In the genomic region with DNA sequence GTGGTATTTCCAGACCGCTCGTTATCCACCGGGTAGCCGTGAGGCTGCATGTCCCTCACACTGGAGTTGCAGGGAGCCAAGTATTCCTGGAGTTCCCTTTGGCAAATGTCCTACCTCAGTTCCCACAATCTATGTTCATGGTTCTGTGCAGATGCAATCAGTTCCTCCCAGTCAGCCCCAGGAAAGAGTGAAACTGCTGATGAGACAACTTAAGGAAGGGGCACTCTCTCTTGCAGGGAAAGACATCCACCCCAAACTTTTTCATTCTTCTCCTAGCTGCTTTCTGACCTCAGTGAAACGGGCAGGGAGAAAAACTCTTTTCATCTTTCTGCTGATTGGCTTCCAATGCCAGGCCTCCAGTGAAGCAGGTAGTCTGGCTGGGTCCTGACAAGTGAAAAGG, we compare ENCODE assay signal across 34 cellular contexts.
"Had no signal": no experiment of that assay in that cellular context is flagged by ENCODE, and none has a peak within 500 bp of the region (broad histone marks: within the 10 kb centered on the region; RNA-seq: fewer than 3 reads in every experiment).

No MANE protein-coding gene starts in this region.

- FAIRE-seq: colon, endometrium, endothelial cell of umbilical vein had no signal

- H3K27ac Mint-ChIP-seq: activated B cell treated with CpG ODN at 0.5 μM for 24 hours; activated CD8-positive, alpha-beta T cell treated with anti-CD3 and anti-CD28 coated beads for 36 hours; activated naive CD8-positive, alpha-beta T cell; activated T-helper 17 cell treated with anti-CD3 and anti-CD28 coated beads, Interleukin-2, amount 50 U/mL, for 72 hours; T-helper 17 cell; T-helper 2 cell treated with Interferon-gamma antibody and Interleukin-4, amounts not matched to agents 5 μg/mL and 100 μg/mL, for 36 hours had no signal

- H3K4me3 ChIP-seq: body of pancreas, gastrocnemius medialis had no signal

- DNase-seq: activated B cell treated with CpG ODN at 0.5 μM for 24 hours; activated CD4-positive, alpha-beta T cell treated with anti-CD3 and anti-CD28 coated beads for 48 hours; activated CD4-positive, alpha-beta T cell treated with anti-CD3 and anti-CD28 coated beads, Interleukin-2, amount 50 U/mL, for 1 hour; activated CD4-positive, alpha-beta T cell treated with anti-CD3 and anti-CD28 coated beads, Interleukin-2, amount 50 U/mL, for 48 hours; activated CD8-positive, alpha-beta memory T cell treated with anti-CD3 and anti-CD28 coated beads for 24 hours; activated CD8-positive, alpha-beta T cell treated with anti-CD3 and anti-CD28 coated beads for 36 hours; activated effector memory CD4-positive, alpha-beta T cell treated with Interleukin-2 at 50 U/mL for 16 hours; activated gamma-delta T cell treated with Interleukin-2 at 50 U/mL for 16 hours; activated naive CD4-positive, alpha-beta T cell treated with anti-CD3 and anti-CD28 coated beads, Interleukin-2, amount 50 U/mL, for 16 hours; activated naive CD4-positive, alpha-beta T cell treated with Interleukin-2 at 50 U/mL for 16 hours; activated T-cell treated with anti-CD3 and anti-CD28 coated beads, Interleukin-2, amount 50 U/mL, for 4 hours; amniotic stem cell; aorta; body of pancreas; caudate nucleus; cortex of kidney; dermis blood vessel endothelial cell; effector CD8-positive, alpha-beta T cell; foreskin keratinocyte; gastrocnemius medialis; glutamatergic neuron; T-helper 1 cell; T-helper 17 cell; T1000; WERI-Rb-1 had no signal

- H3K9me3 Mint-ChIP-seq: activated B cell treated with CpG ODN at 0.5 μM for 24 hours; activated CD8-positive, alpha-beta T cell treated with anti-CD3 and anti-CD28 coated beads for 36 hours; activated T-cell treated with anti-CD3 and anti-CD28 coated beads, Interleukin-2, amount 50 U/mL, for 4 hours; activated T-helper 17 cell treated with anti-CD3 and anti-CD28 coated beads, Interleukin-2, amount 50 U/mL, for 72 hours; T-helper 2 cell treated with Interferon-gamma antibody and Interleukin-4, amounts not matched to agents 5 μg/mL and 100 μg/mL, for 36 hours had no signal

- H3K27me3 ChIP-seq: body of pancreas, foreskin keratinocyte, gastrocnemius medialis had no signal

- H3K9me3 ChIP-seq: body of pancreas, gastrocnemius medialis had no signal

- H3K4me1 Mint-ChIP-seq: activated B cell treated with CpG ODN at 0.5 μM for 24 hours; activated T-helper 17 cell treated with anti-CD3 and anti-CD28 coated beads, Interleukin-2, amount 50 U/mL, for 72 hours; T-helper 17 cell had no signal

- H3K4me1 ChIP-seq: gastrocnemius medialis had no signal

- H3K36me3 Mint-ChIP-seq: activated naive CD8-positive, alpha-beta T cell had no signal

- H3K4me3 Mint-ChIP-seq: activated B cell treated with CpG ODN at 0.5 μM for 24 hours; activated CD8-positive, alpha-beta T cell treated with anti-CD3 and anti-CD28 coated beads for 36 hours; activated naive CD8-positive, alpha-beta T cell; activated T-cell treated with anti-CD3 and anti-CD28 coated beads, Interleukin-2, amount 50 U/mL, for 4 hours; activated T-helper 17 cell treated with anti-CD3 and anti-CD28 coated beads, Interleukin-2, amount 50 U/mL, for 72 hours; T-helper 17 cell; T-helper 2 cell treated with Interferon-gamma antibody and Interleukin-4, amounts not matched to agents 5 μg/mL and 100 μg/mL, for 36 hours had no signal

- H3K27ac ChIP-seq: epithelial cell of prostate, foreskin keratinocyte, gastrocnemius medialis, WERI-Rb-1 had no signal

- ATAC-seq: activated CD4-positive, CD25-positive, alpha-beta regulatory T cell treated with anti-CD3 and anti-CD28 coated beads, Interleukin-2, amount 50 U/mL, for 24 hours; activated CD8-positive, alpha-beta T cell treated with anti-CD3 and anti-CD28 coated beads for 36 hours; activated T-cell treated with anti-CD3 and anti-CD28 coated beads, Interleukin-2, amount 50 U/mL, for 4 hours; activated T-helper 17 cell treated with anti-CD3 and anti-CD28 coated beads, Interleukin-2, amount 50 U/mL, for 72 hours; body of pancreas; esophagus mucosa; foreskin keratinocyte; gastrocnemius medialis; T-helper 17 cell had no signal

- H3K27me3 Mint-ChIP-seq: activated naive CD8-positive, alpha-beta T cell; activated T-helper 17 cell treated with anti-CD3 and anti-CD28 coated beads, Interleukin-2, amount 50 U/mL, for 72 hours; T-helper 17 cell had no signal

- H3K36me3 ChIP-seq: gastrocnemius medialis, WERI-Rb-1 had no signal
